Comparison of ENCODE assay signal across 2 cellular contexts in the genomic region with DNA sequence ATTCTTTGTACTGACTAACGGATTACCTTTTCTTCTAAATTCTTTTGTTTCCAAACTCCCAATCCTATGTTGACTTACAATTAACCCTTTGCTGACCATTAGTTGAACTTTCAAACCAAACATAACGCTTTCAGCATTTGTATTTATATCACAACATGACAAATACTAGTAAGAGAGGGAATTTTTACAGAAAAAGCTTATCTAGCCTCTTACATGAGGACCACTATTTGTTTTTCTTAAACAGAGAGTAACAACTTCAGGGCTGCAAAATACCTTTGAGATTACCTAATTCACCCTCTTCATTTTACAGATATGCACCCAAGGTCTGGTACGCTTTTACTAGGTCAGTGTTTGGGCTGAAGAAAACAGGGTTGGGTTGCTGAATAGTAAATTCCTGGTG.
A peak's percentile ranks its signal among the peaks of the same experiment; 100 is the strongest.
TF ChIP-seq lines count a peak whose summit lies in the region.

No MANE protein-coding gene starts in this region.

TF ChIP-seq in H1, 55 proteins besides CTCF, POLR2A, EP300 and RAD21:
- TF ChIP-seq, protein P1, sequence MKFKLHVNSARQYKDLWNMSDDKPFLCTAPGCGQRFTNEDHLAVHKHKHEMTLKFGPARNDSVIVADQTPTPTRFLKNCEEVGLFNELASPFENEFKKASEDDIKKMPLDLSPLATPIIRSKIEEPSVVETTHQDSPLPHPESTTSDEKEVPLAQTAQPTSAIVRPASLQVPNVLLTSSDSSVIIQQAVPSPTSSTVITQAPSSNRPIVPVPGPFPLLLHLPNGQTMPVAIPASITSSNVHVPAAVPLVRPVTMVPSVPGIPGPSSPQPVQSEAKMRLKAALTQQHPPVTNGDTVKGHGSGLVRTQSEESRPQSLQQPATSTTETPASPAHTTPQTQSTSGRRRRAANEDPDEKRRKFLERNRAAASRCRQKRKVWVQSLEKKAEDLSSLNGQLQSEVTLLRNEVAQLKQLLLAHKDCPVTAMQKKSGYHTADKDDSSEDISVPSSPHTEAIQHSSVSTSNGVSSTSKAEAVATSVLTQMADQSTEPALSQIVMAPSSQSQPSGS (IDR thresholded peaks at IDR 0.05; ENCODE audit: low read length): no peak
- no peak for TF ChIP-seq CREB1 (IDR thresholded peaks at IDR 0.05)
- no peak for TF ChIP-seq HDAC2 (IDR thresholded peaks at IDR 0.05; ENCODE audit: borderline replicate concordance in 1 of 2, low read depth in 2 of 2, low read length in 2 of 2)
- TF ChIP-seq, protein P2, sequence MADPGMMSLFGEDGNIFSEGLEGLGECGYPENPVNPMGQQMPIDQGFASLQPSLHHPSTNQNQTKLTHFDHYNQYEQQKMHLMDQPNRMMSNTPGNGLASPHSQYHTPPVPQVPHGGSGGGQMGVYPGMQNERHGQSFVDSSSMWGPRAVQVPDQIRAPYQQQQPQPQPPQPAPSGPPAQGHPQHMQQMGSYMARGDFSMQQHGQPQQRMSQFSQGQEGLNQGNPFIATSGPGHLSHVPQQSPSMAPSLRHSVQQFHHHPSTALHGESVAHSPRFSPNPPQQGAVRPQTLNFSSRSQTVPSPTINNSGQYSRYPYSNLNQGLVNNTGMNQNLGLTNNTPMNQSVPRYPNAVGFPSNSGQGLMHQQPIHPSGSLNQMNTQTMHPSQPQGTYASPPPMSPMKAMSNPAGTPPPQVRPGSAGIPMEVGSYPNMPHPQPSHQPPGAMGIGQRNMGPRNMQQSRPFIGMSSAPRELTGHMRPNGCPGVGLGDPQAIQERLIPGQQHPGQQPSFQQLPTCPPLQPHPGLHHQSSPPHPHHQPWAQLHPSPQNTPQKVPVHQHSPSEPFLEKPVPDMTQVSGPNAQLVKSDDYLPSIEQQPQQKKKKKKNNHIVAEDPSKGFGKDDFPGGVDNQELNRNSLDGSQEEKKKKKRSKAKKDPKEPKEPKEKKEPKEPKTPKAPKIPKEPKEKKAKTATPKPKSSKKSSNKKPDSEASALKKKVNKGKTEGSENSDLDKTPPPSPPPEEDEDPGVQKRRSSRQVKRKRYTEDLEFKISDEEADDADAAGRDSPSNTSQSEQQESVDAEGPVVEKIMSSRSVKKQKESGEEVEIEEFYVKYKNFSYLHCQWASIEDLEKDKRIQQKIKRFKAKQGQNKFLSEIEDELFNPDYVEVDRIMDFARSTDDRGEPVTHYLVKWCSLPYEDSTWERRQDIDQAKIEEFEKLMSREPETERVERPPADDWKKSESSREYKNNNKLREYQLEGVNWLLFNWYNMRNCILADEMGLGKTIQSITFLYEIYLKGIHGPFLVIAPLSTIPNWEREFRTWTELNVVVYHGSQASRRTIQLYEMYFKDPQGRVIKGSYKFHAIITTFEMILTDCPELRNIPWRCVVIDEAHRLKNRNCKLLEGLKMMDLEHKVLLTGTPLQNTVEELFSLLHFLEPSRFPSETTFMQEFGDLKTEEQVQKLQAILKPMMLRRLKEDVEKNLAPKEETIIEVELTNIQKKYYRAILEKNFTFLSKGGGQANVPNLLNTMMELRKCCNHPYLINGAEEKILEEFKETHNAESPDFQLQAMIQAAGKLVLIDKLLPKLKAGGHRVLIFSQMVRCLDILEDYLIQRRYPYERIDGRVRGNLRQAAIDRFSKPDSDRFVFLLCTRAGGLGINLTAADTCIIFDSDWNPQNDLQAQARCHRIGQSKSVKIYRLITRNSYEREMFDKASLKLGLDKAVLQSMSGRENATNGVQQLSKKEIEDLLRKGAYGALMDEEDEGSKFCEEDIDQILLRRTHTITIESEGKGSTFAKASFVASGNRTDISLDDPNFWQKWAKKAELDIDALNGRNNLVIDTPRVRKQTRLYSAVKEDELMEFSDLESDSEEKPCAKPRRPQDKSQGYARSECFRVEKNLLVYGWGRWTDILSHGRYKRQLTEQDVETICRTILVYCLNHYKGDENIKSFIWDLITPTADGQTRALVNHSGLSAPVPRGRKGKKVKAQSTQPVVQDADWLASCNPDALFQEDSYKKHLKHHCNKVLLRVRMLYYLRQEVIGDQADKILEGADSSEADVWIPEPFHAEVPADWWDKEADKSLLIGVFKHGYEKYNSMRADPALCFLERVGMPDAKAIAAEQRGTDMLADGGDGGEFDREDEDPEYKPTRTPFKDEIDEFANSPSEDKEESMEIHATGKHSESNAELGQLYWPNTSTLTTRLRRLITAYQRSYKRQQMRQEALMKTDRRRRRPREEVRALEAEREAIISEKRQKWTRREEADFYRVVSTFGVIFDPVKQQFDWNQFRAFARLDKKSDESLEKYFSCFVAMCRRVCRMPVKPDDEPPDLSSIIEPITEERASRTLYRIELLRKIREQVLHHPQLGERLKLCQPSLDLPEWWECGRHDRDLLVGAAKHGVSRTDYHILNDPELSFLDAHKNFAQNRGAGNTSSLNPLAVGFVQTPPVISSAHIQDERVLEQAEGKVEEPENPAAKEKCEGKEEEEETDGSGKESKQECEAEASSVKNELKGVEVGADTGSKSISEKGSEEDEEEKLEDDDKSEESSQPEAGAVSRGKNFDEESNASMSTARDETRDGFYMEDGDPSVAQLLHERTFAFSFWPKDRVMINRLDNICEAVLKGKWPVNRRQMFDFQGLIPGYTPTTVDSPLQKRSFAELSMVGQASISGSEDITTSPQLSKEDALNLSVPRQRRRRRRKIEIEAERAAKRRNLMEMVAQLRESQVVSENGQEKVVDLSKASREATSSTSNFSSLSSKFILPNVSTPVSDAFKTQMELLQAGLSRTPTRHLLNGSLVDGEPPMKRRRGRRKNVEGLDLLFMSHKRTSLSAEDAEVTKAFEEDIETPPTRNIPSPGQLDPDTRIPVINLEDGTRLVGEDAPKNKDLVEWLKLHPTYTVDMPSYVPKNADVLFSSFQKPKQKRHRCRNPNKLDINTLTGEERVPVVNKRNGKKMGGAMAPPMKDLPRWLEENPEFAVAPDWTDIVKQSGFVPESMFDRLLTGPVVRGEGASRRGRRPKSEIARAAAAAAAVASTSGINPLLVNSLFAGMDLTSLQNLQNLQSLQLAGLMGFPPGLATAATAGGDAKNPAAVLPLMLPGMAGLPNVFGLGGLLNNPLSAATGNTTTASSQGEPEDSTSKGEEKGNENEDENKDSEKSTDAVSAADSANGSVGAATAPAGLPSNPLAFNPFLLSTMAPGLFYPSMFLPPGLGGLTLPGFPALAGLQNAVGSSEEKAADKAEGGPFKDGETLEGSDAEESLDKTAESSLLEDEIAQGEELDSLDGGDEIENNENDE (IDR thresholded peaks at IDR 0.05; ENCODE audit: insufficient replicate concordance, low read length): peak; percentile 15
- no peak for TF ChIP-seq ZNF274 (IDR thresholded peaks at IDR 0.05; ENCODE audit: borderline replicate concordance, extremely low read depth, low read length)

TF ChIP-seq in SK-N-SH, 30 proteins besides CTCF, POLR2A, EP300 and RAD21:
- TF ChIP-seq CHD2 (IDR thresholded peaks at IDR 0.05; ENCODE audit: low read length, partially characterized antibody) (no peak), SIN3A (IDR thresholded peaks at IDR 0.05; ENCODE audit: borderline replicate concordance, low read depth, low read length) (no peak), SMC3 (IDR thresholded peaks at IDR 0.05; ENCODE audit: low read depth, low read length) (no peak), RCOR1 (IDR thresholded peaks at IDR 0.05; ENCODE audit: low read length) (no peak), RXRA (IDR thresholded peaks at IDR 0.05; ENCODE audit: borderline replicate concordance, low read depth) (no peak), ELF1 (IDR thresholded peaks at IDR 0.05) (no peak), EZH2phosphoT487 (IDR thresholded peaks at IDR 0.05; ENCODE audit: borderline replicate concordance, low read depth) (no peak), TCF12 (IDR thresholded peaks at IDR 0.05) (no peak), GATA2 (CRISPR knock-in tag; IDR thresholded peaks at IDR 0.05) (no peak), MXI1 (IDR thresholded peaks at IDR 0.05; ENCODE audit: low read depth, low read length) (no peak), NRF1 (IDR thresholded peaks at IDR 0.05; ENCODE audit: low read depth, low read length) (no peak), TEAD4 (IDR thresholded peaks at IDR 0.05; ENCODE audit: borderline replicate concordance, insufficient read depth) (no peak), FOSL2 (IDR thresholded peaks at IDR 0.05; ENCODE audit: borderline replicate concordance, low read depth) (no peak), RFX5 (IDR thresholded peaks at IDR 0.05; ENCODE audit: low read length) (no peak)
- TF ChIP-seq, protein P3, sequence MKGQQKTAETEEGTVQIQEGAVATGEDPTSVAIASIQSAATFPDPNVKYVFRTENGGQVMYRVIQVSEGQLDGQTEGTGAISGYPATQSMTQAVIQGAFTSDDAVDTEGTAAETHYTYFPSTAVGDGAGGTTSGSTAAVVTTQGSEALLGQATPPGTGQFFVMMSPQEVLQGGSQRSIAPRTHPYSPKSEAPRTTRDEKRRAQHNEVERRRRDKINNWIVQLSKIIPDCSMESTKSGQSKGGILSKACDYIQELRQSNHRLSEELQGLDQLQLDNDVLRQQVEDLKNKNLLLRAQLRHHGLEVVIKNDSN (IDR thresholded peaks at IDR 0.05; ENCODE audit: borderline replicate concordance, low read depth): no peak
- TF ChIP-seq, protein P4, sequence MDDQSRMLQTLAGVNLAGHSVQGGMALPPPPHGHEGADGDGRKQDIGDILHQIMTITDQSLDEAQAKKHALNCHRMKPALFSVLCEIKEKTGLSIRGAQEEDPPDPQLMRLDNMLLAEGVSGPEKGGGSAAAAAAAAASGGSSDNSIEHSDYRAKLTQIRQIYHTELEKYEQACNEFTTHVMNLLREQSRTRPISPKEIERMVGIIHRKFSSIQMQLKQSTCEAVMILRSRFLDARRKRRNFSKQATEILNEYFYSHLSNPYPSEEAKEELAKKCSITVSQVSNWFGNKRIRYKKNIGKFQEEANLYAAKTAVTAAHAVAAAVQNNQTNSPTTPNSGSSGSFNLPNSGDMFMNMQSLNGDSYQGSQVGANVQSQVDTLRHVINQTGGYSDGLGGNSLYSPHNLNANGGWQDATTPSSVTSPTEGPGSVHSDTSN (IDR thresholded peaks at IDR 0.05): no peak
- TF ChIP-seq, protein P5, sequence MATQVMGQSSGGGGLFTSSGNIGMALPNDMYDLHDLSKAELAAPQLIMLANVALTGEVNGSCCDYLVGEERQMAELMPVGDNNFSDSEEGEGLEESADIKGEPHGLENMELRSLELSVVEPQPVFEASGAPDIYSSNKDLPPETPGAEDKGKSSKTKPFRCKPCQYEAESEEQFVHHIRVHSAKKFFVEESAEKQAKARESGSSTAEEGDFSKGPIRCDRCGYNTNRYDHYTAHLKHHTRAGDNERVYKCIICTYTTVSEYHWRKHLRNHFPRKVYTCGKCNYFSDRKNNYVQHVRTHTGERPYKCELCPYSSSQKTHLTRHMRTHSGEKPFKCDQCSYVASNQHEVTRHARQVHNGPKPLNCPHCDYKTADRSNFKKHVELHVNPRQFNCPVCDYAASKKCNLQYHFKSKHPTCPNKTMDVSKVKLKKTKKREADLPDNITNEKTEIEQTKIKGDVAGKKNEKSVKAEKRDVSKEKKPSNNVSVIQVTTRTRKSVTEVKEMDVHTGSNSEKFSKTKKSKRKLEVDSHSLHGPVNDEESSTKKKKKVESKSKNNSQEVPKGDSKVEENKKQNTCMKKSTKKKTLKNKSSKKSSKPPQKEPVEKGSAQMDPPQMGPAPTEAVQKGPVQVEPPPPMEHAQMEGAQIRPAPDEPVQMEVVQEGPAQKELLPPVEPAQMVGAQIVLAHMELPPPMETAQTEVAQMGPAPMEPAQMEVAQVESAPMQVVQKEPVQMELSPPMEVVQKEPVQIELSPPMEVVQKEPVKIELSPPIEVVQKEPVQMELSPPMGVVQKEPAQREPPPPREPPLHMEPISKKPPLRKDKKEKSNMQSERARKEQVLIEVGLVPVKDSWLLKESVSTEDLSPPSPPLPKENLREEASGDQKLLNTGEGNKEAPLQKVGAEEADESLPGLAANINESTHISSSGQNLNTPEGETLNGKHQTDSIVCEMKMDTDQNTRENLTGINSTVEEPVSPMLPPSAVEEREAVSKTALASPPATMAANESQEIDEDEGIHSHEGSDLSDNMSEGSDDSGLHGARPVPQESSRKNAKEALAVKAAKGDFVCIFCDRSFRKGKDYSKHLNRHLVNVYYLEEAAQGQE (IDR thresholded peaks at IDR 0.05; ENCODE audit: low read depth, low read length): no peak
